24 cellular contexts compared by ENCODE assay signal in the genomic region with DNA sequence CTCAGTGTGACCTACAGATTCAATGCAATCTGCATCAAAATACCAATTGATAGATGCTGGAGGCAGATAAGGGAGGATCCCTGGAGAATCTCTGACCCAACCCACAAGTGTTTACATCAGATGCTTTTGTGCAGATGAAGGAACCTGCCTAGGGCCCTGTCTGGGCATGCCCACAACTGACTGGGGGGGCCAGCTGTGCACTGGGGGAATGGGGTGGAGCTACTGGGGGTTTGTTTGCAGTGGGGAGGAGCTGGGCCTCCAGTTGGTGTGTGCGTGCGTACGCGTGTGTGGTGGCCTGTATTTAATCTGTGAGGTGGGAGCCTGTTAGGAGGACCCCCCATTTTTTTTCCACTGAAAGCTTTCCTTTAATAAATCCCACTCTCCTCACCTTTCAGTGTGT.
"Had no signal": no experiment of that assay in that cellular context is flagged by ENCODE, and none has a peak within 500 bp of the region (broad histone marks: within the 10 kb centered on the region; RNA-seq: fewer than 3 reads in every experiment).

No MANE protein-coding gene starts in this region.

- H3K27me3 ChIP-seq: breast epithelium had no signal

- H3K4me1 ChIP-seq: breast epithelium had no signal

- H3K36me3 Mint-ChIP-seq: activated CD8-positive, alpha-beta memory T cell treated with anti-CD3 and anti-CD28 coated beads, Interleukin-2, amount 10 ng/mL, durations not matched to agents 7 days and 5 days; activated naive CD4-positive, alpha-beta T cell treated with anti-CD3 and anti-CD28 coated beads, Interleukin-2, amount 50 U/mL, for 24 hours had no signal

- H3K4me3 ChIP-seq: breast epithelium, SK-N-MC had no signal

- ATAC-seq: activated CD8-positive, alpha-beta memory T cell treated with anti-CD3 and anti-CD28 coated beads, Interleukin-2, amount 10 ng/mL, durations not matched to agents 7 days and 5 days had no signal

- H3K27ac Mint-ChIP-seq: activated CD8-positive, alpha-beta memory T cell treated with anti-CD3 and anti-CD28 coated beads, Interleukin-2, amount 10 ng/mL, durations not matched to agents 7 days and 5 days; activated naive CD4-positive, alpha-beta T cell treated with anti-CD3 and anti-CD28 coated beads, Interleukin-2, amount 50 U/mL, for 24 hours; activated T-cell treated with anti-CD3 and anti-CD28 coated beads, Interleukin-2, amount 50 U/mL, for 24 hours; activated T-helper 1 cell treated with anti-CD3 and anti-CD28 coated beads, Interleukin-12 subunit alpha, Interleukin-12 subunit beta, Interleukin-2, Interleukin-4 antibody, amounts not matched to agents 30 ng/mL and 10 ng/mL and 1 ng/mL, durations not matched to agents 14 hours and 24 hours and 36 hours; T-helper 2 cell treated with Interferon-gamma antibody and Interleukin-4, amounts not matched to agents 5 μg/mL and 100 μg/mL, for 36 hours had no signal

- H3K4me1 Mint-ChIP-seq: activated CD8-positive, alpha-beta memory T cell treated with anti-CD3 and anti-CD28 coated beads, Interleukin-2, amount 10 ng/mL, durations not matched to agents 7 days and 5 days; activated naive CD4-positive, alpha-beta T cell treated with anti-CD3 and anti-CD28 coated beads, Interleukin-2, amount 50 U/mL, for 24 hours had no signal

- H3K27ac ChIP-seq: breast epithelium, SK-N-MC had no signal

- H3K36me3 ChIP-seq: breast epithelium had no signal

- H3K27me3 Mint-ChIP-seq: activated CD8-positive, alpha-beta memory T cell treated with anti-CD3 and anti-CD28 coated beads, Interleukin-2, amount 10 ng/mL, durations not matched to agents 7 days and 5 days; activated naive CD4-positive, alpha-beta T cell treated with anti-CD3 and anti-CD28 coated beads, Interleukin-2, amount 50 U/mL, for 24 hours; activated T-cell treated with anti-CD3 and anti-CD28 coated beads, Interleukin-2, amount 50 U/mL, for 24 hours had no signal

- H3K4me3 Mint-ChIP-seq: activated CD8-positive, alpha-beta memory T cell treated with anti-CD3 and anti-CD28 coated beads, Interleukin-2, amount 10 ng/mL, durations not matched to agents 7 days and 5 days; activated naive CD4-positive, alpha-beta T cell treated with anti-CD3 and anti-CD28 coated beads, Interleukin-2, amount 50 U/mL, for 24 hours; activated T-cell treated with anti-CD3 and anti-CD28 coated beads, Interleukin-2, amount 50 U/mL, for 24 hours; activated T-helper 1 cell treated with anti-CD3 and anti-CD28 coated beads, Interleukin-12 subunit alpha, Interleukin-12 subunit beta, Interleukin-2, Interleukin-4 antibody, amounts not matched to agents 30 ng/mL and 10 ng/mL and 1 ng/mL, durations not matched to agents 14 hours and 24 hours and 36 hours; T-helper 2 cell treated with Interferon-gamma antibody and Interleukin-4, amounts not matched to agents 5 μg/mL and 100 μg/mL, for 36 hours had no signal

- DNase-seq: activated CD4-positive, alpha-beta T cell treated with anti-CD3 and anti-CD28 coated beads for 48 hours; activated CD4-positive, alpha-beta T cell treated with anti-CD3 and anti-CD28 coated beads, Interleukin-2, amount 50 U/mL, for 4 hours; activated CD4-positive, CD25-positive, alpha-beta regulatory T cell treated with anti-CD3 and anti-CD28 coated beads, Interleukin-2, amount 50 U/mL, for 72 hours; activated CD8-positive, alpha-beta memory T cell treated with anti-CD3 and anti-CD28 coated beads, Interleukin-2, amount 10 ng/mL, durations not matched to agents 7 days and 5 days; activated effector memory CD4-positive, alpha-beta T cell treated with Interleukin-2 at 50 U/mL for 16 hours; activated naive CD4-positive, alpha-beta T cell; activated T-cell treated with anti-CD3 and anti-CD28 coated beads, Interleukin-2, amount 50 U/mL, for 24 hours; aorta; caudate nucleus; KG1; NCI-H1092; NCI-H1417; NCI-H1694 treated with DMSO at 0.1 percent for 48 hours; NCI-H2029 treated with DMSO at 0.1 percent for 48 hours; NCI-H446; NCI-H524; NCI-H774; SIG-M5; SW 1271 had no signal
